ENCODE assay signal across 35 cellular contexts in the genomic region with DNA sequence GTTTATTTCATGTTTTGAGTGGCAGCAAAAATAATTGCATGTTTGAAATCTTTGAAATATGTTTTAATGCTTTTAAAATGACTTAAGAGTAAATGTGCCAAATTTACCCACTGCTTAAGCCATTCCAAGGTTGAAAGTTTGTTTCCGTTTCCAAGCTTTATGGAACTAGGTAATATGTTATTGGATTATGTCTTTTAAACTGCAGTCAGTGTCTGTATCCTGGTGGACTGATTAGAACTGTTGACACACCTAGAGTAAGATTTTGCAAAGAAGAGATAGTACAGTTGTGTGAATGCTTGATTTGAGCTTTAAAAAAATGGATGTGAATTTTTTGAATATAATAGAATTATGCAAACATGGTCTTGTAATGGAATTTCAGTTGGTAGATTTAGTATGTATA.
"Had no signal": no experiment of that assay in that cellular context is flagged by ENCODE, and none has a peak within 500 bp of the region (broad histone marks: within the 10 kb centered on the region; RNA-seq: fewer than 3 reads in every experiment).

No MANE protein-coding gene starts in this region.

- H3K4me1 ChIP-seq: adrenal gland, ascending aorta, body of pancreas, breast epithelium had no signal

- H3K4me3 ChIP-seq: adrenal gland, ascending aorta, body of pancreas, breast epithelium, cardiac muscle cell had no signal

- ATAC-seq: activated naive CD4-positive, alpha-beta T cell treated with anti-CD3 and anti-CD28 coated beads, Interleukin-2, amount 50 U/mL, for 72 hours; activated naive CD8-positive, alpha-beta T cell treated with anti-CD3 and anti-CD28 coated beads, Interleukin-2, amount 50 U/mL, for 24 hours; activated T-cell treated with anti-CD3 and anti-CD28 coated beads, Interleukin-2, amount 50 U/mL, for 4 hours; activated T-cell treated with anti-CD3 and anti-CD28 coated beads, Interleukin-2, amount 50 U/mL, for 72 hours; activated T-helper 17 cell treated with anti-CD3 and anti-CD28 coated beads, Interleukin-2, amount 50 U/mL, for 72 hours; body of pancreas had no signal

- H3K27ac ChIP-seq: adrenal gland, ascending aorta, body of pancreas, brain microvascular endothelial cell, breast epithelium, cardiac muscle cell had no signal

- FAIRE-seq: astrocyte, bronchial epithelial cell had no signal

- H3K9me3 ChIP-seq: adrenal gland, body of pancreas had no signal

- H3K27me3 ChIP-seq: adrenal gland, ascending aorta, body of pancreas, brain microvascular endothelial cell, breast epithelium, cardiac muscle cell had no signal

- DNase-seq: activated effector memory CD4-positive, alpha-beta T cell treated with anti-CD3 and anti-CD28 coated beads, Interleukin-2, amount 50 U/mL, for 16 hours; activated effector memory CD4-positive, alpha-beta T cell treated with Interleukin-2 at 50 U/mL for 16 hours; activated gamma-delta T cell; activated gamma-delta T cell treated with Interleukin-2 at 50 U/mL for 16 hours; activated naive CD4-positive, alpha-beta T cell; activated naive CD4-positive, alpha-beta T cell treated with anti-CD3 and anti-CD28 coated beads for 36 hours; activated naive CD4-positive, alpha-beta T cell treated with anti-CD3 and anti-CD28 coated beads, Interleukin-2, amount 10 ng/mL, durations not matched to agents 7 days and 5 days; activated naive CD4-positive, alpha-beta T cell treated with anti-CD3 and anti-CD28 coated beads, Interleukin-2, amount 50 U/mL, for 16 hours; activated naive CD4-positive, alpha-beta T cell treated with Interleukin-2 at 50 U/mL for 16 hours; activated naive CD8-positive, alpha-beta T cell treated with anti-CD3 and anti-CD28 coated beads for 36 hours; activated naive CD8-positive, alpha-beta T cell treated with anti-CD3 and anti-CD28 coated beads, Interleukin-2, amount 10 ng/mL, durations not matched to agents 7 days and 5 days; activated naive CD8-positive, alpha-beta T cell treated with anti-CD3 and anti-CD28 coated beads, Interleukin-2, amount 50 U/mL, for 24 hours; activated T-cell treated with anti-CD3 and anti-CD28 coated beads for 4 hours; activated T-cell treated with anti-CD3 and anti-CD28 coated beads, Interleukin-2, amount 50 U/mL, for 1 hour; activated T-cell treated with anti-CD3 and anti-CD28 coated beads, Interleukin-2, amount 50 U/mL, for 24 hours; activated T-cell treated with anti-CD3 and anti-CD28 coated beads, Interleukin-2, amount 50 U/mL, for 4 hours; activated T-cell treated with anti-CD3 and anti-CD28 coated beads, Interleukin-2, amount 50 U/mL, for 48 hours; activated T-cell treated with anti-CD3 and anti-CD28 coated beads, Interleukin-2, amount 50 U/mL, for 72 hours; adrenal gland; amniotic stem cell; amygdala; anterior cingulate cortex; aorta; body of pancreas; brain microvascular endothelial cell; caudate nucleus; central memory CD4-positive, alpha-beta T cell; cerebellar nuclear complex had no signal

- H3K36me3 ChIP-seq: adrenal gland, ascending aorta, brain microvascular endothelial cell, breast epithelium, cardiac muscle cell had no signal
